Comparison of ENCODE assay signal across 1 cellular context in the genomic region with DNA sequence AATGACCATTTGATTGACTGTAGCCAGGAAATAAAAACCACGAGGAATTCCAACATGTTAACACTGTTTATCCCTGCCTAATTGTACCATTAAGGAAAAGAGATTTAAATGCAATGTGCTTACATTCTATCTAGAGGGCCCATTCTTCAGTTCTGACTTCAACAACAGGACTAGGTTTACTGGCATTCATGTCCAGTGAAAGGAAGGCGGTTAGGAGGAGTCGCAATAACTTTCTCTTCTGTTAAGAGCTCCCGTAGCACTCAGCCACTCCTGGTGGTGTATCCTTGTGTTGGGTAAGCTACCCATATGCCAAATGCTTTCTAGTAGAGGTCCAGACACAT.
TF ChIP-seq lines count a peak whose summit lies in the region.

No MANE protein-coding gene starts in this region.

TF ChIP-seq in GM12878, 131 proteins besides CTCF, POLR2A, EP300 and RAD21 (continued from another document):
- TF ChIP-seq, protein P1, sequence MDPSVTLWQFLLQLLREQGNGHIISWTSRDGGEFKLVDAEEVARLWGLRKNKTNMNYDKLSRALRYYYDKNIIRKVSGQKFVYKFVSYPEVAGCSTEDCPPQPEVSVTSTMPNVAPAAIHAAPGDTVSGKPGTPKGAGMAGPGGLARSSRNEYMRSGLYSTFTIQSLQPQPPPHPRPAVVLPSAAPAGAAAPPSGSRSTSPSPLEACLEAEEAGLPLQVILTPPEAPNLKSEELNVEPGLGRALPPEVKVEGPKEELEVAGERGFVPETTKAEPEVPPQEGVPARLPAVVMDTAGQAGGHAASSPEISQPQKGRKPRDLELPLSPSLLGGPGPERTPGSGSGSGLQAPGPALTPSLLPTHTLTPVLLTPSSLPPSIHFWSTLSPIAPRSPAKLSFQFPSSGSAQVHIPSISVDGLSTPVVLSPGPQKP (IDR thresholded peaks at IDR 0.05; ENCODE audit: low read depth, low read length), result no peak
- no peak for TF ChIP-seq CEBPB (IDR thresholded peaks at IDR 0.05; ENCODE audit: borderline replicate concordance in 1 of 2, low read depth in 2 of 2, low read length in 2 of 2)
- TF ChIP-seq TAF1 (IDR thresholded peaks at IDR 0.05; ENCODE audit: borderline replicate concordance, low read depth, low read length), result no peak
- TF ChIP-seq POLR2AphosphoS2 (IDR thresholded peaks at IDR 0.05; ENCODE audit: low read depth, low read length), result no peak
- TF ChIP-seq BHLHE40 (IDR thresholded peaks at IDR 0.05; ENCODE audit: borderline replicate concordance in 1 of 2, low read depth in 2 of 2, low read length in 1 of 2), result no peak
- TF ChIP-seq ZNF622 (IDR thresholded peaks at IDR 0.05), result no peak
- TF ChIP-seq SPI1 (IDR thresholded peaks at IDR 0.05; ENCODE audit: borderline replicate concordance, insufficient read depth, low read depth, low read length), result no peak
- TF ChIP-seq, protein P2, sequence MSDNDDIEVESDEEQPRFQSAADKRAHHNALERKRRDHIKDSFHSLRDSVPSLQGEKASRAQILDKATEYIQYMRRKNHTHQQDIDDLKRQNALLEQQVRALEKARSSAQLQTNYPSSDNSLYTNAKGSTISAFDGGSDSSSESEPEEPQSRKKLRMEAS (IDR thresholded peaks at IDR 0.05; ENCODE audit: low read depth, low read length), result no peak
- no peak for TF ChIP-seq CHD1 (IDR thresholded peaks at IDR 0.05; ENCODE audit: low read depth, low read length)
- no peak for TF ChIP-seq ZNF217 (IDR thresholded peaks at IDR 0.05)
- no peak for TF ChIP-seq MTA2 (IDR thresholded peaks at IDR 0.05; ENCODE audit: low read depth)
- TF ChIP-seq BCL3 (IDR thresholded peaks at IDR 0.05; ENCODE audit: borderline replicate concordance, insufficient read depth, low read depth, low read length, poor library complexity, severe bottlenecking), result no peak
- TF ChIP-seq GABPA (IDR thresholded peaks at IDR 0.05; ENCODE audit: low read depth), result no peak
- TF ChIP-seq EGR1 (IDR thresholded peaks at IDR 0.05; ENCODE audit: borderline replicate concordance in 1 of 2, low read depth in 2 of 2, low read length in 2 of 2), result no peak
- no peak for TF ChIP-seq CREB1 (IDR thresholded peaks at IDR 0.05; ENCODE audit: low read depth)
